Comparison of ENCODE assay signal across 39 cellular contexts in genomic region chrX:95612350-95612749, GRCh38.
"Had no signal": no experiment of that assay in that cellular context is flagged by ENCODE, and none has a peak within 500 bp of the region (broad histone marks: within the 10 kb centered on the region; RNA-seq: fewer than 3 reads in every experiment).

No MANE protein-coding gene starts in this region.

- H3K27me3 ChIP-seq: ascending aorta, body of pancreas, brain microvascular endothelial cell, breast epithelium, cardiac muscle cell had no signal

- H3K27ac Mint-ChIP-seq: activated naive CD4-positive, alpha-beta T cell treated with anti-CD3 and anti-CD28 coated beads for 36 hours; activated naive CD4-positive, alpha-beta T cell treated with anti-CD3 and anti-CD28 coated beads, Interleukin-2, amount 10 ng/mL, durations not matched to agents 7 days and 5 days; activated naive CD4-positive, alpha-beta T cell treated with anti-CD3 and anti-CD28 coated beads, Interleukin-2, amount 50 U/mL, for 24 hours; activated naive CD4-positive, alpha-beta T cell treated with anti-CD3 and anti-CD28 coated beads, Interleukin-2, amount 50 U/mL, for 72 hours; activated naive CD8-positive, alpha-beta T cell; activated naive CD8-positive, alpha-beta T cell treated with anti-CD3 and anti-CD28 coated beads for 36 hours; activated naive CD8-positive, alpha-beta T cell treated with anti-CD3 and anti-CD28 coated beads, Interleukin-2, amount 10 ng/mL, durations not matched to agents 7 days and 5 days; activated naive CD8-positive, alpha-beta T cell treated with anti-CD3 and anti-CD28 coated beads, Interleukin-2, amount 50 U/mL, for 24 hours; activated T-cell treated with anti-CD3 and anti-CD28 coated beads, Interleukin-2, amount 50 U/mL, for 24 hours; activated T-cell treated with anti-CD3 and anti-CD28 coated beads, Interleukin-2, amount 50 U/mL, for 72 hours; activated T-helper 1 cell treated with anti-CD3 and anti-CD28 coated beads, Interleukin-12 subunit alpha, Interleukin-12 subunit beta, Interleukin-2, Interleukin-4 antibody, amounts not matched to agents 30 ng/mL and 10 ng/mL and 1 ng/mL, durations not matched to agents 14 hours and 24 hours and 36 hours; activated T-helper 17 cell treated with anti-CD3 and anti-CD28 coated beads, Interleukin-2, amount 50 U/mL, for 72 hours; activated T-helper 2 cell treated with anti-CD3 and anti-CD28 coated beads, Interferon-gamma antibody, Interleukin-2, Interleukin-4, amounts not matched to agents 10 μg/mL and 5 μg/mL and 100 μg/mL, durations not matched to agents 14 hours and 24 hours and 36 hours; brain had no signal

- DNase-seq: activated effector memory CD4-positive, alpha-beta T cell treated with anti-CD3 and anti-CD28 coated beads, Interleukin-2, amount 50 U/mL, for 16 hours; activated effector memory CD4-positive, alpha-beta T cell treated with Interleukin-2 at 50 U/mL for 16 hours; activated gamma-delta T cell; activated gamma-delta T cell treated with Interleukin-2 at 50 U/mL for 16 hours; activated naive CD4-positive, alpha-beta T cell; activated naive CD4-positive, alpha-beta T cell treated with anti-CD3 and anti-CD28 coated beads for 36 hours; activated naive CD4-positive, alpha-beta T cell treated with anti-CD3 and anti-CD28 coated beads, Interleukin-2, amount 10 ng/mL, durations not matched to agents 7 days and 5 days; activated naive CD4-positive, alpha-beta T cell treated with anti-CD3 and anti-CD28 coated beads, Interleukin-2, amount 50 U/mL, for 16 hours; activated naive CD4-positive, alpha-beta T cell treated with Interleukin-2 at 50 U/mL for 16 hours; activated naive CD8-positive, alpha-beta T cell treated with anti-CD3 and anti-CD28 coated beads for 36 hours; activated naive CD8-positive, alpha-beta T cell treated with anti-CD3 and anti-CD28 coated beads, Interleukin-2, amount 10 ng/mL, durations not matched to agents 7 days and 5 days; activated naive CD8-positive, alpha-beta T cell treated with anti-CD3 and anti-CD28 coated beads, Interleukin-2, amount 50 U/mL, for 24 hours; activated T-cell treated with anti-CD3 and anti-CD28 coated beads, Interleukin-2, amount 50 U/mL, for 1 hour; activated T-cell treated with anti-CD3 and anti-CD28 coated beads, Interleukin-2, amount 50 U/mL, for 24 hours; activated T-cell treated with anti-CD3 and anti-CD28 coated beads, Interleukin-2, amount 50 U/mL, for 4 hours; activated T-cell treated with anti-CD3 and anti-CD28 coated beads, Interleukin-2, amount 50 U/mL, for 48 hours; activated T-cell treated with anti-CD3 and anti-CD28 coated beads, Interleukin-2, amount 50 U/mL, for 72 hours; adrenal gland; amniotic stem cell; amygdala; anterior cingulate cortex; aorta; body of pancreas; brain microvascular endothelial cell; caudate nucleus; central memory CD4-positive, alpha-beta T cell; cerebellar nuclear complex had no signal

- H3K9me3 Mint-ChIP-seq: activated naive CD8-positive, alpha-beta T cell treated with anti-CD3 and anti-CD28 coated beads, Interleukin-2, amount 10 ng/mL, durations not matched to agents 7 days and 5 days; activated T-cell treated with anti-CD3 and anti-CD28 coated beads, Interleukin-2, amount 50 U/mL, for 4 hours had no signal

- H3K36me3 Mint-ChIP-seq: activated naive CD4-positive, alpha-beta T cell treated with anti-CD3 and anti-CD28 coated beads, Interleukin-2, amount 10 ng/mL, durations not matched to agents 7 days and 5 days; activated naive CD4-positive, alpha-beta T cell treated with anti-CD3 and anti-CD28 coated beads, Interleukin-2, amount 50 U/mL, for 24 hours; activated naive CD8-positive, alpha-beta T cell; activated naive CD8-positive, alpha-beta T cell treated with anti-CD3 and anti-CD28 coated beads for 36 hours; activated naive CD8-positive, alpha-beta T cell treated with anti-CD3 and anti-CD28 coated beads, Interleukin-2, amount 10 ng/mL, durations not matched to agents 7 days and 5 days; brain had no signal

- ATAC-seq: activated naive CD4-positive, alpha-beta T cell treated with anti-CD3 and anti-CD28 coated beads, Interleukin-2, amount 50 U/mL, for 72 hours; activated naive CD8-positive, alpha-beta T cell treated with anti-CD3 and anti-CD28 coated beads, Interleukin-2, amount 50 U/mL, for 24 hours; activated T-cell treated with anti-CD3 and anti-CD28 coated beads, Interleukin-2, amount 50 U/mL, for 4 hours; activated T-cell treated with anti-CD3 and anti-CD28 coated beads, Interleukin-2, amount 50 U/mL, for 72 hours; activated T-helper 17 cell treated with anti-CD3 and anti-CD28 coated beads, Interleukin-2, amount 50 U/mL, for 72 hours; body of pancreas had no signal

- H3K27me3 Mint-ChIP-seq: activated naive CD4-positive, alpha-beta T cell treated with anti-CD3 and anti-CD28 coated beads, Interleukin-2, amount 10 ng/mL, durations not matched to agents 7 days and 5 days; activated naive CD4-positive, alpha-beta T cell treated with anti-CD3 and anti-CD28 coated beads, Interleukin-2, amount 50 U/mL, for 24 hours; activated naive CD8-positive, alpha-beta T cell; activated naive CD8-positive, alpha-beta T cell treated with anti-CD3 and anti-CD28 coated beads for 36 hours; activated naive CD8-positive, alpha-beta T cell treated with anti-CD3 and anti-CD28 coated beads, Interleukin-2, amount 10 ng/mL, durations not matched to agents 7 days and 5 days; activated naive CD8-positive, alpha-beta T cell treated with anti-CD3 and anti-CD28 coated beads, Interleukin-2, amount 50 U/mL, for 24 hours; activated T-helper 17 cell treated with anti-CD3 and anti-CD28 coated beads, Interleukin-2, amount 50 U/mL, for 72 hours; brain; central memory CD8-positive, alpha-beta T cell had no signal

- H3K9me3 ChIP-seq: adrenal gland, ascending aorta, body of pancreas had no signal

- H3K4me1 Mint-ChIP-seq: activated naive CD4-positive, alpha-beta T cell treated with anti-CD3 and anti-CD28 coated beads, Interleukin-2, amount 10 ng/mL, durations not matched to agents 7 days and 5 days; activated naive CD4-positive, alpha-beta T cell treated with anti-CD3 and anti-CD28 coated beads, Interleukin-2, amount 50 U/mL, for 24 hours; activated naive CD8-positive, alpha-beta T cell treated with anti-CD3 and anti-CD28 coated beads for 36 hours; activated naive CD8-positive, alpha-beta T cell treated with anti-CD3 and anti-CD28 coated beads, Interleukin-2, amount 10 ng/mL, durations not matched to agents 7 days and 5 days; activated naive CD8-positive, alpha-beta T cell treated with anti-CD3 and anti-CD28 coated beads, Interleukin-2, amount 50 U/mL, for 24 hours; activated T-helper 17 cell treated with anti-CD3 and anti-CD28 coated beads, Interleukin-2, amount 50 U/mL, for 72 hours; brain; central memory CD8-positive, alpha-beta T cell had no signal

- H3K27ac ChIP-seq: adrenal gland, ascending aorta, body of pancreas, brain microvascular endothelial cell, breast epithelium, cardiac muscle cell had no signal

- H3K4me1 ChIP-seq: adrenal gland, ascending aorta, body of pancreas, breast epithelium had no signal

- H3K36me3 ChIP-seq: adrenal gland, ascending aorta, brain microvascular endothelial cell, breast epithelium, cardiac muscle cell had no signal

- H3K4me3 ChIP-seq: adrenal gland, ascending aorta, body of pancreas, breast epithelium, cardiac muscle cell had no signal

- H3K4me3 Mint-ChIP-seq: activated naive CD4-positive, alpha-beta T cell treated with anti-CD3 and anti-CD28 coated beads for 36 hours; activated naive CD4-positive, alpha-beta T cell treated with anti-CD3 and anti-CD28 coated beads, Interleukin-2, amount 10 ng/mL, durations not matched to agents 7 days and 5 days; activated naive CD4-positive, alpha-beta T cell treated with anti-CD3 and anti-CD28 coated beads, Interleukin-2, amount 50 U/mL, for 24 hours; activated naive CD8-positive, alpha-beta T cell; activated naive CD8-positive, alpha-beta T cell treated with anti-CD3 and anti-CD28 coated beads for 36 hours; activated naive CD8-positive, alpha-beta T cell treated with anti-CD3 and anti-CD28 coated beads, Interleukin-2, amount 10 ng/mL, durations not matched to agents 7 days and 5 days; activated naive CD8-positive, alpha-beta T cell treated with anti-CD3 and anti-CD28 coated beads, Interleukin-2, amount 50 U/mL, for 24 hours; activated T-cell treated with anti-CD3 and anti-CD28 coated beads, Interleukin-2, amount 50 U/mL, for 24 hours; activated T-cell treated with anti-CD3 and anti-CD28 coated beads, Interleukin-2, amount 50 U/mL, for 4 hours; activated T-cell treated with anti-CD3 and anti-CD28 coated beads, Interleukin-2, amount 50 U/mL, for 72 hours; activated T-helper 1 cell treated with anti-CD3 and anti-CD28 coated beads, Interleukin-12 subunit alpha, Interleukin-12 subunit beta, Interleukin-2, Interleukin-4 antibody, amounts not matched to agents 30 ng/mL and 10 ng/mL and 1 ng/mL, durations not matched to agents 14 hours and 24 hours and 36 hours; activated T-helper 17 cell treated with anti-CD3 and anti-CD28 coated beads, Interleukin-2, amount 50 U/mL, for 72 hours; brain; central memory CD8-positive, alpha-beta T cell had no signal

- FAIRE-seq: bronchial epithelial cell had no signal
